19 cellular contexts compared by ENCODE assay signal in genomic region chr17:75287221-75287620, GRCh38. TPM values are rescaled to one million over a fixed set of nuclear protein-coding genes. Genes with fewer than 3 reads are reported as not detected.
DNase-seq lines count a peak whose midpoint lies in the region; ATAC-seq and TF ChIP-seq lines count a peak whose summit lies in the region.
"Had no signal": no experiment of that assay in that cellular context is flagged by ENCODE, and none has a peak within 500 bp of the region (broad histone marks: within the 10 kb centered on the region; RNA-seq: fewer than 3 reads in every experiment).

No MANE protein-coding gene starts in this region.

- 0 out of 2 replicates have a peak, but pooled peaks cover 4% of the 10 kb centered on the region for H3F3A ChIP-seq in Loucy (ENCODE audit: low read depth)

- intact Hi-C loops in activated T-helper 2 cell treated with anti-CD3 and anti-CD28 coated beads, Interferon-gamma antibody, Interleukin-2, Interleukin-4, amounts not matched to agents 10 μg/mL and 5 μg/mL and 100 μg/mL, durations not matched to agents 14 hours and 24 hours and 36 hours (cut with micrococcal nuclease) = no loop called here

- no peak overlapping the region for H3K4me3 ChIP-seq in Loucy (ENCODE audit: low read length, poor library complexity, severe bottlenecking)
- H3K4me3 ChIP-seq: lung had no signal

- peaks cover 5% of the 10 kb centered on the region; the same call in 1 of the 2 replicates for H3K36me3 ChIP-seq in Loucy (ENCODE audit: insufficient read depth, low read length)

- no peaks in the 10 kb centered on the region for H4K20me1 ChIP-seq in Loucy (ENCODE audit: insufficient read depth, low read length, poor library complexity, severe bottlenecking)

- H3K27me3 ChIP-seq in Loucy (ENCODE audit: insufficient read depth, low read length, poor library complexity, severe bottlenecking) = no peaks in the 10 kb centered on the region
- H3K27me3 ChIP-seq: brain microvascular endothelial cell had no signal

- peaks cover 10% of the 10 kb centered on the region for H3K4me1 ChIP-seq in Loucy (ENCODE audit: insufficient read depth, low read length, poor library complexity, severe bottlenecking)

- no peaks in the 10 kb centered on the region for H3K27me3 Mint-ChIP-seq in activated T-cell treated with anti-CD3 and anti-CD28 coated beads, Interleukin-2, amount 50 U/mL, for 4 hours (ENCODE audit: low read depth)
- H3K27me3 Mint-ChIP-seq in activated T-helper 2 cell treated with anti-CD3 and anti-CD28 coated beads, Interferon-gamma antibody, Interleukin-2, Interleukin-4, amounts not matched to agents 10 μg/mL and 5 μg/mL and 100 μg/mL, durations not matched to agents 14 hours and 24 hours and 36 hours (ENCODE audit: low read depth) = no peaks in the 10 kb centered on the region
- H3K27me3 Mint-ChIP-seq in progenitor cell of endocrine pancreas = no peaks in the 10 kb centered on the region

- H2AFZ ChIP-seq in Loucy (ENCODE audit: low read length) = no peak overlapping the region

- H3K36me3 Mint-ChIP-seq in activated T-cell treated with anti-CD3 and anti-CD28 coated beads, Interleukin-2, amount 50 U/mL, for 4 hours (ENCODE audit: insufficient read depth) = peaks cover 22% of the 10 kb centered on the region
- peaks cover 49% of the 10 kb centered on the region for H3K36me3 Mint-ChIP-seq in activated T-helper 2 cell treated with anti-CD3 and anti-CD28 coated beads, Interferon-gamma antibody, Interleukin-2, Interleukin-4, amounts not matched to agents 10 μg/mL and 5 μg/mL and 100 μg/mL, durations not matched to agents 14 hours and 24 hours and 36 hours (ENCODE audit: low read depth)
- H3K36me3 Mint-ChIP-seq in progenitor cell of endocrine pancreas (ENCODE audit: insufficient read depth) = peaks cover 3% of the 10 kb centered on the region

- no peaks in the 10 kb centered on the region for H3K9me2 ChIP-seq in Loucy (replicated peaks; ENCODE audit: low read depth, low read length)

- peak overlapping the region; percentile 98 for H3K4me3 Mint-ChIP-seq in activated T-cell treated with anti-CD3 and anti-CD28 coated beads, Interleukin-2, amount 50 U/mL, for 4 hours
- H3K4me3 Mint-ChIP-seq in activated T-helper 2 cell treated with anti-CD3 and anti-CD28 coated beads, Interferon-gamma antibody, Interleukin-2, Interleukin-4, amounts not matched to agents 10 μg/mL and 5 μg/mL and 100 μg/mL, durations not matched to agents 14 hours and 24 hours and 36 hours (ENCODE audit: low read depth) = peak overlapping the region; percentile 51
- H3K4me3 Mint-ChIP-seq in progenitor cell of endocrine pancreas (ENCODE audit: low read depth) = peak overlapping the region; percentile 16

- H3K4me1 Mint-ChIP-seq in activated T-cell treated with anti-CD3 and anti-CD28 coated beads, Interleukin-2, amount 50 U/mL, for 4 hours (ENCODE audit: low read depth) = peaks cover 23% of the 10 kb centered on the region
- H3K4me1 Mint-ChIP-seq in activated T-helper 2 cell treated with anti-CD3 and anti-CD28 coated beads, Interferon-gamma antibody, Interleukin-2, Interleukin-4, amounts not matched to agents 10 μg/mL and 5 μg/mL and 100 μg/mL, durations not matched to agents 14 hours and 24 hours and 36 hours (ENCODE audit: low read depth) = peaks cover 20% of the 10 kb centered on the region
- H3K4me1 Mint-ChIP-seq in progenitor cell of endocrine pancreas (ENCODE audit: low read depth) = peaks cover 6% of the 10 kb centered on the region

- peaks cover 20% of the 10 kb centered on the region; the same call in 1 of the 2 replicates for H3K79me2 ChIP-seq in Loucy (ENCODE audit: insufficient read depth, low read length)

- no peaks in the 10 kb centered on the region for H3K9me3 ChIP-seq in Loucy (ENCODE audit: insufficient read depth, low read depth, low read length)

- H3K9ac ChIP-seq in Loucy (ENCODE audit: low read depth, low read length, poor library complexity, severe bottlenecking) = no peak overlapping the region

- H3K27ac Mint-ChIP-seq in activated T-helper 2 cell treated with anti-CD3 and anti-CD28 coated beads, Interferon-gamma antibody, Interleukin-2, Interleukin-4, amounts not matched to agents 10 μg/mL and 5 μg/mL and 100 μg/mL, durations not matched to agents 14 hours and 24 hours and 36 hours = no peak overlapping the region
- no peak overlapping the region for H3K27ac Mint-ChIP-seq in progenitor cell of endocrine pancreas

- ATAC-seq in activated T-cell treated with anti-CD3 and anti-CD28 coated beads, Interleukin-2, amount 50 U/mL, for 4 hours = no peak
- ATAC-seq in left lobe of liver (no peak), HG02885 (IDR thresholded peaks at IDR 0.05; ENCODE audit: poor library complexity, unreplicated experiment) (no peak)
- ATAC-seq: stimulated activated naive CD8-positive, alpha-beta T cell treated with anti-CD3 and anti-CD28 coated beads, Interleukin-15, Interleukin-2, amounts not matched to agents 100 U/mL and 50 U/mL, for 24 hours had no signal

- TF ChIP-seq CTCF in Loucy (conservative IDR thresholded peaks at IDR 0.05; ENCODE audit: low read length) (no peak), progenitor cell of endocrine pancreas (IDR thresholded peaks at IDR 0.05; ENCODE audit: unreplicated experiment) (no peak)

- peak overlapping the region; percentile 35 for H3K4me2 ChIP-seq in Loucy (ENCODE audit: low read depth, low read length, poor library complexity, severe bottlenecking)

- H3K9me3 Mint-ChIP-seq in activated T-cell treated with anti-CD3 and anti-CD28 coated beads, Interleukin-2, amount 50 U/mL, for 4 hours = no peaks in the 10 kb centered on the region
- no peaks in the 10 kb centered on the region for H3K9me3 Mint-ChIP-seq in activated T-helper 2 cell treated with anti-CD3 and anti-CD28 coated beads, Interferon-gamma antibody, Interleukin-2, Interleukin-4, amounts not matched to agents 10 μg/mL and 5 μg/mL and 100 μg/mL, durations not matched to agents 14 hours and 24 hours and 36 hours
- no peaks in the 10 kb centered on the region for H3K9me3 Mint-ChIP-seq in progenitor cell of endocrine pancreas (ENCODE audit: low read depth)

- no peak for DNase-seq in activated T-cell treated with anti-CD3 and anti-CD28 coated beads, Interleukin-2, amount 50 U/mL, for 4 hours
- no peak for DNase-seq in activated T-cell treated with anti-CD3 and anti-CD28 coated beads, Interleukin-2, amount 50 U/mL, for 48 hours
- DNase-seq in activated T-helper 2 cell treated with anti-CD3 and anti-CD28 coated beads, Interferon-gamma antibody, Interleukin-2, Interleukin-4, amounts not matched to agents 10 μg/mL and 5 μg/mL and 100 μg/mL, durations not matched to agents 14 hours and 24 hours and 36 hours (ENCODE audit: low spot score) = no peak
- DNase-seq in progenitor cell of endocrine pancreas (ENCODE audit: low spot score, unreplicated experiment) (no peak), globus pallidus (ENCODE audit: low spot score) (no peak), left lobe of liver (ENCODE audit: low spot score) (no peak)
- DNase-seq: activated effector memory CD4-positive, alpha-beta T cell treated with anti-CD3 and anti-CD28 coated beads, Interleukin-2, amount 50 U/mL, for 16 hours; brain microvascular endothelial cell; COR-L47; GDM1; H7; NCI-H187; NCI-H446 treated with DMSO at 0.1 percent for 48 hours; SIG-M5; stimulated activated naive CD8-positive, alpha-beta T cell treated with anti-CD3 and anti-CD28 coated beads, Interleukin-15, Interleukin-2, amounts not matched to agents 100 U/mL and 50 U/mL, for 24 hours; T-helper 9 cell had no signal

RNA-seq across cellular contexts. Expression of gene SLC25A19, which starts 2.0 kb away (rescaled TPM):
- 100 to 1,000 TPM; 111 to 140 (median 134) TPM for total RNA-seq in activated T-cell treated with anti-CD3 and anti-CD28 coated beads, Interleukin-2, amount 50 U/mL, for 4 hours
- 97.4 and 101 TPM in 2 replicates for total RNA-seq in activated T-helper 2 cell treated with anti-CD3 and anti-CD28 coated beads, Interferon-gamma antibody, Interleukin-2, Interleukin-4, amounts not matched to agents 10 μg/mL and 5 μg/mL and 100 μg/mL, durations not matched to agents 14 hours and 24 hours and 36 hours
- total RNA-seq in progenitor cell of endocrine pancreas (14.1 and 18.4 TPM in 2 replicates), left lobe of liver (3.6 TPM)

RNA-seq across cellular contexts. Expression of gene MIF4GD, which starts 16.2 kb away (rescaled TPM):
- total RNA-seq in activated T-cell treated with anti-CD3 and anti-CD28 coated beads, Interleukin-2, amount 50 U/mL, for 4 hours = 10 to 100 TPM; 35.4 to 39.8 (median 38.4) TPM
- 50.5 and 51.5 TPM in 2 replicates for total RNA-seq in activated T-helper 2 cell treated with anti-CD3 and anti-CD28 coated beads, Interferon-gamma antibody, Interleukin-2, Interleukin-4, amounts not matched to agents 10 μg/mL and 5 μg/mL and 100 μg/mL, durations not matched to agents 14 hours and 24 hours and 36 hours
- total RNA-seq in progenitor cell of endocrine pancreas (14.8 and 16.3 TPM in 2 replicates), left lobe of liver (7.7 TPM)

RNA-seq across cellular contexts. Expression of gene MRPS7, which starts 25.5 kb away (rescaled TPM):
- total RNA-seq in activated T-cell treated with anti-CD3 and anti-CD28 coated beads, Interleukin-2, amount 50 U/mL, for 4 hours = 100 to 1,000 TPM; 131 to 167 (median 160) TPM
- total RNA-seq in activated T-helper 2 cell treated with anti-CD3 and anti-CD28 coated beads, Interferon-gamma antibody, Interleukin-2, Interleukin-4, amounts not matched to agents 10 μg/mL and 5 μg/mL and 100 μg/mL, durations not matched to agents 14 hours and 24 hours and 36 hours = 99.4 and 101 TPM in 2 replicates
- 55.2 and 59.2 TPM in 2 replicates for total RNA-seq in progenitor cell of endocrine pancreas
- total RNA-seq in left lobe of liver = 36.1 TPM

RNA-seq across cellular contexts. Expression of gene GGA3, which starts 25.8 kb away (rescaled TPM):
- 10 to 100 TPM; 64.2 to 80.5 (median 71.2) TPM for total RNA-seq in activated T-cell treated with anti-CD3 and anti-CD28 coated beads, Interleukin-2, amount 50 U/mL, for 4 hours
- 71.7 and 77.2 TPM in 2 replicates for total RNA-seq in activated T-helper 2 cell treated with anti-CD3 and anti-CD28 coated beads, Interferon-gamma antibody, Interleukin-2, Interleukin-4, amounts not matched to agents 10 μg/mL and 5 μg/mL and 100 μg/mL, durations not matched to agents 14 hours and 24 hours and 36 hours
- total RNA-seq in progenitor cell of endocrine pancreas (66.8 and 68.1 TPM in 2 replicates), left lobe of liver (17.9 TPM)

Comparison
In these comparisons a context has a peak if more than half of its experiments do, and no peak if none do; other contexts are left out.
1. H3K4me3 Mint-ChIP-seq: peak in every context shown above with its lines; median percentile 98 in activated T-cell treated with anti-CD3 and anti-CD28 coated beads, Interleukin-2, amount 50 U/mL, for 4 hours; 51 in activated T-helper 2 cell treated with anti-CD3 and anti-CD28 coated beads, Interferon-gamma antibody, Interleukin-2, Interleukin-4, amounts not matched to agents 10 μg/mL and 5 μg/mL and 100 μg/mL, durations not matched to agents 14 hours and 24 hours and 36 hours; 16 in progenitor cell of endocrine pancreas.